Comparison of ENCODE assay signal across 22 cellular contexts in the genomic region with DNA sequence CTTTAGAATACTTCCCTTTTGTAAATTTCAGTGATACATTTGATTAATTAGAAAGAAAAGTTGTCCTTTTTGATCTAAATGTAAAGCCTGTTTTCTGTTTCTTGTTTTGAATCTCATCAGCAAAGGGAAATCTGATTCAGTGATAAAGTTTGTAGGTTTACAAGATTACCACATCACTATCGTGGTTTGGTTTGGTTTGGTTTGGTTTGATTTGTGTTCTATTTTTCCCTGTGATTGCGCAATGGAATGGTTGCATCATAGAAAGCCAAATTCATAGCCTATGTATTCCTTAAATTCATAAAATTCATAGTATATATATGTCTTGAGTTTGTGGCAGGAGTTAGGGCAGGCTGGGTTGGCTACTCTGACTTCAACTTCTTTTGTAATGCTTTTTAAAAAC. TPM values are rescaled to one million over a fixed set of nuclear protein-coding genes. Genes with fewer than 3 reads are reported as not detected.
DNase-seq lines count a peak whose midpoint lies in the region; ATAC-seq, FAIRE-seq and TF ChIP-seq lines count a peak whose summit lies in the region.
"Had no signal": no experiment of that assay in that cellular context is flagged by ENCODE, and none has a peak within 500 bp of the region (broad histone marks: within the 10 kb centered on the region; RNA-seq: fewer than 3 reads in every experiment).

No MANE protein-coding gene starts in this region.

- FAIRE-seq in astrocyte (lab: Jason Lieb, UNC), result no peak

- no peak for TF ChIP-seq POLR2A in stomach (IDR thresholded peaks at IDR 0.05)

- peak overlapping the region; percentile 43 for H3K27ac Mint-ChIP-seq in astrocyte (ENCODE audit: unreplicated experiment)
- H3K27ac Mint-ChIP-seq: endodermal cell; mesothelial cell of epicardium; T-helper 2 cell treated with Interferon-gamma antibody and Interleukin-4, amounts not matched to agents 5 μg/mL and 100 μg/mL, for 36 hours had no signal

- DNase-seq in DND-41 (no peak), astrocyte (ENCODE audit: low read depth) (no peak), foreskin fibroblast (peak; percentile 69 to 86), NCI-H748 treated with DMSO at 0.1 percent for 48 hours (lab: John Stamatoyannopoulos, UW) (no peak), stomach (no peak), DMS153 treated with DMSO at 0.1 percent for 48 hours (lab: John Stamatoyannopoulos, UW; ENCODE audit: unreplicated experiment) (no peak), left ventricle myocardium inferior (no peak)
- peak; percentile 26 for DNase-seq in Jurkat, Clone E6-1 (ENCODE audit: low read depth, low spot score)
- DNase-seq: activated CD4-positive, alpha-beta T cell treated with anti-CD3 and anti-CD28 coated beads for 1 hour; activated CD8-positive, alpha-beta memory T cell treated with anti-CD3 and anti-CD28 coated beads, Interleukin-2, amount 50 U/mL, for 4 hours; activated naive CD4-positive, alpha-beta T cell treated with anti-CD3 and anti-CD28 coated beads, Interleukin-2, amount 50 U/mL, for 16 hours; C1 segment of cervical spinal cord; DMS79; endodermal cell; islet precursor cell; NCI-H1048; Right ventricle myocardium superior; stimulated activated CD4-positive, alpha-beta T cell treated with anti-CD3 and anti-CD28 coated beads, Interleukin-4, amount 100 ng/mL, for 4 hours; thyroid gland had no signal

- no peak overlapping the region for H2AFZ ChIP-seq in DND-41 (ENCODE audit: low read depth, low read length)
- no peak overlapping the region for H2AFZ ChIP-seq in astrocyte (ENCODE audit: low read depth, low read length)

- peaks cover 40% of the 10 kb centered on the region for H3K36me3 ChIP-seq in DND-41 (ENCODE audit: insufficient read depth, low read length)
- peaks cover 6% of the 10 kb centered on the region for H3K36me3 ChIP-seq in astrocyte (ENCODE audit: insufficient read depth, low read length)
- peaks cover 0 to 5% (median 0%) of the 10 kb centered on the region in 4 donors for H3K36me3 ChIP-seq in stomach
- peaks cover 14% of the 10 kb centered on the region for H3K36me3 ChIP-seq in left ventricle myocardium inferior
- H3K36me3 ChIP-seq: neutrophil, thyroid gland had no signal

- no peak for TF ChIP-seq CTCF in DND-41 (IDR thresholded peaks at IDR 0.05; ENCODE audit: borderline replicate concordance, extremely low read depth, low read length, poor library complexity, severe bottlenecking)
- no peak for TF ChIP-seq CTCF in astrocyte (IDR thresholded peaks at IDR 0.05; ENCODE audit: insufficient read depth, low read depth, low read length)
- TF ChIP-seq CTCF in foreskin fibroblast (IDR thresholded peaks at IDR 0.05; ENCODE audit: low read depth, low read length), result no peak
- no peak for TF ChIP-seq CTCF in stomach (IDR thresholded peaks at IDR 0.05)
- TF ChIP-seq CTCF in left ventricle myocardium inferior (IDR thresholded peaks at IDR 0.05; ENCODE audit: borderline replicate concordance), result no peak

- no peaks in the 10 kb centered on the region for H3K27me3 ChIP-seq in DND-41 (ENCODE audit: insufficient read depth, low read length, poor library complexity)
- no peaks in the 10 kb centered on the region for H3K27me3 ChIP-seq in astrocyte (ENCODE audit: insufficient read depth, low read length)
- H3K27me3 ChIP-seq in stomach, result no peaks in the 10 kb centered on the region
- no peaks in the 10 kb centered on the region for H3K27me3 ChIP-seq in left ventricle myocardium inferior (ENCODE audit: low read depth)
- H3K27me3 ChIP-seq: neutrophil, thyroid gland had no signal

- H3K4me1 Mint-ChIP-seq in astrocyte (ENCODE audit: low read depth, unreplicated experiment), result peaks cover 27% of the 10 kb centered on the region
- H3K4me1 Mint-ChIP-seq: mesothelial cell of epicardium had no signal

- H3K4me2 ChIP-seq in DND-41 (ENCODE audit: insufficient read depth, low read length) (no peak overlapping the region), astrocyte (ENCODE audit: low read length) (no peak overlapping the region)

- H3K27ac ChIP-seq in DND-41 (ENCODE audit: low read length), result no peak overlapping the region
- H3K27ac ChIP-seq in astrocyte (ENCODE audit: low read depth, low read length), result no peak overlapping the region
- no peak overlapping the region for H3K27ac ChIP-seq in stomach
- H3K27ac ChIP-seq in left ventricle myocardium inferior (replicated peaks), result no peak overlapping the region
- H3K27ac ChIP-seq: neutrophil, thyroid gland had no signal

- H4K20me1 ChIP-seq in DND-41 (ENCODE audit: insufficient read depth, low read length) (peaks cover 18% of the 10 kb centered on the region; the same call in 1 of the 2 replicates), astrocyte (ENCODE audit: insufficient read depth, low read length) (no peaks in the 10 kb centered on the region)

- H3K4me3 ChIP-seq in DND-41 (ENCODE audit: low read depth in 1 of 2, low read length in 2 of 2) (no peak overlapping the region), astrocyte (ENCODE audit: insufficient read depth, low read depth, low read length) (no peak overlapping the region), foreskin fibroblast (ENCODE audit: low read depth in 1 of 2, low read length in 2 of 2) (no peak overlapping the region), stomach (no peak overlapping the region), left ventricle myocardium inferior (no peak overlapping the region)
- no peak overlapping the region for H3K4me3 ChIP-seq in Jurkat, Clone E6-1 (ENCODE audit: low read length)
- H3K4me3 ChIP-seq: thyroid gland had no signal

- 0 out of 3 replicates have a peak, but pooled peaks have one; percentile 33 for ATAC-seq in DND-41 (ENCODE audit: insufficient read depth, low read depth)

- H3K9ac ChIP-seq in DND-41 (ENCODE audit: low read depth, low read length) (no peak overlapping the region), astrocyte (ENCODE audit: low read length) (no peak overlapping the region)

- no peaks in the 10 kb centered on the region for H3K9me3 Mint-ChIP-seq in astrocyte (ENCODE audit: unreplicated experiment)
- H3K9me3 Mint-ChIP-seq: endodermal cell; mesothelial cell of epicardium; T-helper 2 cell treated with Interferon-gamma antibody and Interleukin-4, amounts not matched to agents 5 μg/mL and 100 μg/mL, for 36 hours had no signal

- 58 to 80% (median 62%) methylated on average over 2 of the region's 2 CpGs for WGBS in stomach, 5 donors

- H3K79me2 ChIP-seq in DND-41 (ENCODE audit: insufficient read depth, low read length) (peaks cover 72% of the 10 kb centered on the region), astrocyte (ENCODE audit: insufficient read depth, low read length) (peaks cover 52% of the 10 kb centered on the region)

- H3K9me3 ChIP-seq in DND-41 (ENCODE audit: insufficient read depth, low read length, severe bottlenecking) (no peaks in the 10 kb centered on the region), astrocyte (ENCODE audit: insufficient read depth, low read depth, low read length) (no peaks in the 10 kb centered on the region), stomach (no peaks in the 10 kb centered on the region), left ventricle myocardium inferior (replicated peaks) (no peaks in the 10 kb centered on the region)
- H3K9me3 ChIP-seq: neutrophil, thyroid gland had no signal

- H3K4me3 Mint-ChIP-seq in astrocyte (ENCODE audit: unreplicated experiment), result no peak overlapping the region
- H3K4me3 Mint-ChIP-seq: endodermal cell; mesothelial cell of epicardium; T-helper 2 cell treated with Interferon-gamma antibody and Interleukin-4, amounts not matched to agents 5 μg/mL and 100 μg/mL, for 36 hours had no signal

- no peaks in the 10 kb centered on the region for H3K4me1 ChIP-seq in DND-41 (ENCODE audit: insufficient read depth, low read length)
- H3K4me1 ChIP-seq in astrocyte (ENCODE audit: insufficient read depth, low read length), result peaks cover 3% of the 10 kb centered on the region
- H3K4me1 ChIP-seq in stomach, result peaks cover 0 to 21% (median 8%) of the 10 kb centered on the region in 4 donors
- peaks cover 12% of the 10 kb centered on the region for H3K4me1 ChIP-seq in left ventricle myocardium inferior

- intact Hi-C loops in stomach (cut with DNase I; ENCODE audit: low total_unique reads), result no loop called here
- intact Hi-C loops in left ventricle myocardium inferior (cut with micrococcal nuclease), result no loop called here

- no peak for TF ChIP-seq EP300 in stomach (IDR thresholded peaks at IDR 0.05)

- no peaks in the 10 kb centered on the region for H3K27me3 Mint-ChIP-seq in astrocyte (ENCODE audit: low read depth, unreplicated experiment)

- peaks cover 2% of the 10 kb centered on the region for H3K36me3 Mint-ChIP-seq in astrocyte (ENCODE audit: low read depth, unreplicated experiment)

RNA-seq across cellular contexts. Expression of gene SRFBP1, which starts 15.2 kb away (rescaled TPM):
- polyA plus RNA-seq in Jurkat, Clone E6-1 (2012; ENCODE audit: insufficient read depth, insufficient read length), result 7.0 TPM
- 15.4 and 17.0 TPM in 2 replicates for total RNA-seq in astrocyte
- total RNA-seq in stomach, result 10 to 100 TPM in 3 of 5 donors, 1 to 10 TPM in 2; 4.1 to 25.7 (median 10.4) TPM
- polyA plus RNA-seq in stomach, result 1 to 10 TPM; 2.1 to 4.0 (median 3.8) TPM
- total RNA-seq in left ventricle myocardium inferior, result 8.6 TPM

Comparison
In these comparisons a context has a peak if more than half of its experiments do, and no peak if none do; other contexts are left out.
1. DNase-seq: peak in Jurkat, Clone E6-1 (single experiment) and foreskin fibroblast (2 of 2); none in DND-41 (single experiment), astrocyte (single experiment), NCI-H748 treated with DMSO at 0.1 percent for 48 hours (single experiment), stomach (single experiment), DMS153 treated with DMSO at 0.1 percent for 48 hours (single experiment) and left ventricle myocardium inferior (single experiment).